In the genomic region with DNA sequence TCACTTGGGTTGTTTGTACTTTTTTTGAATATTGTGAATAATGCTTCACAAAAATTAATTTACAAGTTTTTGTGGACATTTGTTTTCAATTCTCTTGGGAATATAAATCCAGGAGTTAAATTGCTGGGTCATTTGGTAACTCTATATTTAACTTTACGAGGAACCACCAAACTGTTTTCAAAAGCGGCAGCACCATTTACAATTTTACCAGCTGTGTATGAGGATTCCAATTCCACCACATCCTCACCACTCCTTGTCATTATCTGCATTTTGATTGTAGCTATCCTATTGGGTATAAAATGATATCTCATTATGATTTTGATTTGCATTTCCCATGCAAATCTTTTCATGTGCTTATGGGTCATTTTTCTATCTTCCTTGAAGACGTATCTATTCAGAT, we compare ENCODE assay signal across 35 cellular contexts.
"Had no signal": no experiment of that assay in that cellular context is flagged by ENCODE, and none has a peak within 500 bp of the region (broad histone marks: within the 10 kb centered on the region; RNA-seq: fewer than 3 reads in every experiment).

No MANE protein-coding gene starts in this region.

- H3K9me3 Mint-ChIP-seq: activated B cell treated with CpG ODN at 0.5 μM for 24 hours; activated T-cell treated with anti-CD3 and anti-CD28 coated beads, Interleukin-2, amount 50 U/mL, for 4 hours had no signal

- H3K27me3 Mint-ChIP-seq: activated B cell treated with CpG ODN at 0.5 μM for 24 hours; activated CD4-positive, alpha-beta memory T cell treated with anti-CD3 and anti-CD28 coated beads for 36 hours; activated CD4-positive, alpha-beta T cell treated with anti-CD3 and anti-CD28 coated beads, Interleukin-2, amount 10 ng/mL, durations not matched to agents 24 days and 14 days; activated CD8-positive, alpha-beta T cell treated with anti-CD3 and anti-CD28 coated beads for 36 hours; activated naive CD8-positive, alpha-beta T cell treated with anti-CD3 and anti-CD28 coated beads for 36 hours; activated T-helper 17 cell treated with anti-CD3 and anti-CD28 coated beads, Interleukin-2, amount 50 U/mL, for 72 hours had no signal

- H3K36me3 ChIP-seq: adrenal gland, brain microvascular endothelial cell, breast epithelium had no signal

- ATAC-seq: activated CD8-positive, alpha-beta T cell treated with anti-CD3 and anti-CD28 coated beads for 36 hours; activated naive CD4-positive, alpha-beta T cell treated with anti-CD3 and anti-CD28 coated beads, Interleukin-2, amount 50 U/mL, for 72 hours; activated T-cell treated with anti-CD3 and anti-CD28 coated beads, Interleukin-2, amount 50 U/mL, for 4 hours; activated T-cell treated with anti-CD3 and anti-CD28 coated beads, Interleukin-2, amount 50 U/mL, for 72 hours; activated T-helper 17 cell treated with anti-CD3 and anti-CD28 coated beads, Interleukin-2, amount 50 U/mL, for 72 hours; body of pancreas had no signal

- H3K4me3 Mint-ChIP-seq: activated B cell treated with CpG ODN at 0.5 μM for 24 hours; activated CD4-positive, alpha-beta memory T cell treated with anti-CD3 and anti-CD28 coated beads for 36 hours; activated CD4-positive, alpha-beta T cell treated with anti-CD3 and anti-CD28 coated beads, Interleukin-2, amount 10 ng/mL, durations not matched to agents 24 days and 14 days; activated CD8-positive, alpha-beta T cell treated with anti-CD3 and anti-CD28 coated beads for 36 hours; activated naive CD4-positive, alpha-beta T cell treated with anti-CD3 and anti-CD28 coated beads for 36 hours; activated naive CD8-positive, alpha-beta T cell treated with anti-CD3 and anti-CD28 coated beads for 36 hours; activated T-cell treated with anti-CD3 and anti-CD28 coated beads, Interleukin-2, amount 50 U/mL, for 4 hours; activated T-cell treated with anti-CD3 and anti-CD28 coated beads, Interleukin-2, amount 50 U/mL, for 72 hours; activated T-helper 1 cell treated with anti-CD3 and anti-CD28 coated beads, Interleukin-12 subunit alpha, Interleukin-12 subunit beta, Interleukin-2, Interleukin-4 antibody, amounts not matched to agents 30 ng/mL and 10 ng/mL and 1 ng/mL, durations not matched to agents 14 hours and 24 hours and 36 hours; activated T-helper 17 cell treated with anti-CD3 and anti-CD28 coated beads, Interleukin-2, amount 50 U/mL, for 72 hours; T-helper 1 cell treated with Interleukin-12 subunit alpha and Interleukin-12 subunit beta and Interleukin-4 antibody, amounts not matched to agents 30 μg/mL and 1 μg/mL, for 36 hours; T-helper 2 cell treated with Interferon-gamma antibody and Interleukin-4, amounts not matched to agents 5 μg/mL and 100 μg/mL, for 36 hours had no signal

- H3K27ac ChIP-seq: adrenal gland, body of pancreas, brain microvascular endothelial cell, breast epithelium, VCaP had no signal

- H3K4me1 ChIP-seq: breast epithelium had no signal

- H3K4me3 ChIP-seq: adrenal gland, body of pancreas, breast epithelium had no signal

- H3K27ac Mint-ChIP-seq: activated B cell treated with CpG ODN at 0.5 μM for 24 hours; activated CD4-positive, alpha-beta memory T cell treated with anti-CD3 and anti-CD28 coated beads for 36 hours; activated CD8-positive, alpha-beta T cell treated with anti-CD3 and anti-CD28 coated beads for 36 hours; activated naive CD4-positive, alpha-beta T cell treated with anti-CD3 and anti-CD28 coated beads for 36 hours; activated naive CD4-positive, alpha-beta T cell treated with anti-CD3 and anti-CD28 coated beads, Interleukin-2, amount 50 U/mL, for 72 hours; activated naive CD8-positive, alpha-beta T cell treated with anti-CD3 and anti-CD28 coated beads for 36 hours; activated T-cell treated with anti-CD3 and anti-CD28 coated beads, Interleukin-2, amount 50 U/mL, for 72 hours; activated T-helper 1 cell treated with anti-CD3 and anti-CD28 coated beads, Interleukin-12 subunit alpha, Interleukin-12 subunit beta, Interleukin-2, Interleukin-4 antibody, amounts not matched to agents 30 ng/mL and 10 ng/mL and 1 ng/mL, durations not matched to agents 14 hours and 24 hours and 36 hours; activated T-helper 17 cell treated with anti-CD3 and anti-CD28 coated beads, Interleukin-2, amount 50 U/mL, for 72 hours; T-helper 1 cell treated with Interleukin-12 subunit alpha and Interleukin-12 subunit beta and Interleukin-4 antibody, amounts not matched to agents 30 μg/mL and 1 μg/mL, for 36 hours; T-helper 2 cell treated with Interferon-gamma antibody and Interleukin-4, amounts not matched to agents 5 μg/mL and 100 μg/mL, for 36 hours had no signal

- DNase-seq: activated B cell treated with CpG ODN at 0.5 μM for 24 hours; activated CD4-positive, alpha-beta memory T cell treated with anti-CD3 and anti-CD28 coated beads for 36 hours; activated CD4-positive, alpha-beta T cell treated with anti-CD3 and anti-CD28 coated beads for 4 hours; activated CD4-positive, alpha-beta T cell treated with anti-CD3 and anti-CD28 coated beads, Interleukin-2, amount 10 ng/mL, durations not matched to agents 24 days and 14 days; activated CD4-positive, alpha-beta T cell treated with anti-CD3 and anti-CD28 coated beads, Interleukin-2, amount 50 U/mL, for 1 hour; activated CD4-positive, alpha-beta T cell treated with anti-CD3 and anti-CD28 coated beads, Interleukin-2, amount 50 U/mL, for 4 hours; activated CD4-positive, CD25-positive, alpha-beta regulatory T cell treated with anti-CD3 and anti-CD28 coated beads, Interleukin-2, amount 50 U/mL, for 72 hours; activated CD8-positive, alpha-beta memory T cell treated with anti-CD3 and anti-CD28 coated beads, Interleukin-2, amount 50 U/mL, for 4 hours; activated CD8-positive, alpha-beta T cell treated with anti-CD3 and anti-CD28 coated beads for 36 hours; activated effector memory CD4-positive, alpha-beta T cell treated with anti-CD3 and anti-CD28 coated beads, Interleukin-2, amount 50 U/mL, for 16 hours; activated gamma-delta T cell treated with Interleukin-2 at 50 U/mL for 16 hours; activated naive CD4-positive, alpha-beta T cell; activated naive CD4-positive, alpha-beta T cell treated with anti-CD3 and anti-CD28 coated beads for 36 hours; activated naive CD4-positive, alpha-beta T cell treated with anti-CD3 and anti-CD28 coated beads, Interleukin-2, amount 50 U/mL, for 16 hours; activated naive CD8-positive, alpha-beta T cell treated with anti-CD3 and anti-CD28 coated beads for 36 hours; activated T-cell treated with anti-CD3 and anti-CD28 coated beads for 4 hours; activated T-cell treated with anti-CD3 and anti-CD28 coated beads, Interleukin-2, amount 50 U/mL, for 1 hour; activated T-cell treated with anti-CD3 and anti-CD28 coated beads, Interleukin-2, amount 50 U/mL, for 4 hours; activated T-cell treated with anti-CD3 and anti-CD28 coated beads, Interleukin-2, amount 50 U/mL, for 72 hours; adrenal gland; amniotic stem cell; aorta; body of pancreas; brain microvascular endothelial cell; central memory CD4-positive, alpha-beta T cell; T-helper 1 cell; T-helper 2 cell; T-helper 9 cell had no signal

- H3K9me3 ChIP-seq: adrenal gland, body of pancreas, breast epithelium had no signal

- H3K27me3 ChIP-seq: adrenal gland, body of pancreas, brain microvascular endothelial cell, breast epithelium had no signal
